Comparison of ENCODE assay signal across 1 cellular context in genomic region chr6:54718541-54719023, GRCh38.
TF ChIP-seq lines count a peak whose summit lies in the region.

No MANE protein-coding gene starts in this region.

TF ChIP-seq in HCT116, 20 proteins besides CTCF, POLR2A, EP300 and RAD21 (continued from another document):
- no peak for TF ChIP-seq REST (IDR thresholded peaks at IDR 0.05; ENCODE audit: low read depth)
